ENCODE assay signal across 11 cellular contexts in the genomic region with DNA sequence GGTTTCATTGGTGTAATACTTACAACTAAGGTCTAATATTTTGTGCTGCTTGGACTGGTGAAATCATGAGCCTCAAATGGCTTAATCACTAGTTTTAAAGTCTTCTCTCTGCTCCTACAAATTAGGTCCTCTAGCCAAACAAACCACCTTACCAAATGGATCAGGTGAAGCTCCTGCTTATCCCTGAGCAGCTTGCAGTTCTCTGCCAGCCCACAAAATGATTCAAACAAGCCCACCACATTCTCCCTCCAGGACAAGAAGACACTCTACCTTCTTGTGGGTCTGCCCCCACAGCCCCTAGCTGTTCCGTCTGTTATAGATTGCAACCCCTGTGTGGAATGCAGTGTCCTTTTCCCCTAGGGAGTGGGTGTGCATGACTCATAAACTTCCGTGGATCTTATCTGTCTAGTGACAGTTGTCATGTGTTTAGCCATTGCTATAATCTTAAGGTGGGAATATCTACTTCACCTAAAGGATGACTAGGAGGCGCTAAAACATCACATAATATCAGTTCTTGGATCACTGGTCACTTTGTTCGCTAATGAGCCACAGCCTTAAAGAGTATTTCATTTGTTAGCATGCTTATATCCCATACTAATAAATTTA.
DNase-seq lines count a peak whose midpoint lies in the region; ATAC-seq and TF ChIP-seq lines count a peak whose summit lies in the region.
"Had no signal": no experiment of that assay in that cellular context is flagged by ENCODE, and none has a peak within 500 bp of the region (broad histone marks: within the 10 kb centered on the region; RNA-seq: fewer than 3 reads in every experiment).

No MANE protein-coding gene starts in this region.

- no peaks in the 10 kb centered on the region for H3K4me1 ChIP-seq in Karpas-422 (ENCODE audit: low read length)
- no peaks in the 10 kb centered on the region for H3K4me1 ChIP-seq in RWPE2 (ENCODE audit: insufficient read depth, poor library complexity, severe bottlenecking)
- H3K4me1 ChIP-seq in hepatocyte (ENCODE audit: insufficient read depth): no peaks in the 10 kb centered on the region
- H3K4me1 ChIP-seq: BLaER1 treated with 17β-estradiol and CSF1 and Interleukin-3, amounts not matched to agents 10 nM and 100 nM had no signal

- H3K27ac ChIP-seq in Karpas-422 (ENCODE audit: low read length) (no peak overlapping the region), RWPE2 (ENCODE audit: poor library complexity, severe bottlenecking) (no peak overlapping the region), hepatocyte (no peak overlapping the region)
- H3K27ac ChIP-seq: BLaER1 treated with 17β-estradiol and CSF1 and Interleukin-3, amounts not matched to agents 10 nM and 100 nM had no signal

- H3K4me3 ChIP-seq in Karpas-422 (ENCODE audit: low read length): no peak overlapping the region
- no peak overlapping the region for H3K4me3 ChIP-seq in RWPE2 (ENCODE audit: severe bottlenecking)
- H3K4me3 ChIP-seq in hepatocyte: no peak overlapping the region
- H3K4me3 ChIP-seq: BLaER1 treated with 17β-estradiol and CSF1 and Interleukin-3, amounts not matched to agents 10 nM and 100 nM had no signal

- H3K4me2 ChIP-seq in Karpas-422 (ENCODE audit: low read depth, low read length, poor library complexity, severe bottlenecking): no peak overlapping the region
- peak overlapping the region; percentile 31 for H3K4me2 ChIP-seq in hepatocyte
- H3K4me2 ChIP-seq: BLaER1 treated with 17β-estradiol and CSF1 and Interleukin-3, amounts not matched to agents 10 nM and 100 nM had no signal

- H3K9ac ChIP-seq in Karpas-422 (ENCODE audit: low read length): no peak overlapping the region
- H3K9ac ChIP-seq: BLaER1 treated with 17β-estradiol and CSF1 and Interleukin-3, amounts not matched to agents 10 nM and 100 nM had no signal

- H4K20me1 ChIP-seq in Karpas-422 (ENCODE audit: insufficient read depth, low read depth, low read length): no peaks in the 10 kb centered on the region
- no peaks in the 10 kb centered on the region for H4K20me1 ChIP-seq in hepatocyte (ENCODE audit: insufficient read depth, poor library complexity, severe bottlenecking)
- H4K20me1 ChIP-seq: BLaER1 treated with 17β-estradiol and CSF1 and Interleukin-3, amounts not matched to agents 10 nM and 100 nM had no signal

- H3K36me3 ChIP-seq in Karpas-422 (ENCODE audit: insufficient read depth, low read length) (no peaks in the 10 kb centered on the region), RWPE2 (ENCODE audit: low read depth) (no peaks in the 10 kb centered on the region), hepatocyte (replicated peaks; ENCODE audit: insufficient read depth, low read depth) (no peaks in the 10 kb centered on the region)
- H3K36me3 ChIP-seq: BLaER1 treated with 17β-estradiol and CSF1 and Interleukin-3, amounts not matched to agents 10 nM and 100 nM had no signal

- intact Hi-C loops in posterior vena cava (cut with DNase I): no loop called here

- TF ChIP-seq CTCF in RWPE2 (IDR thresholded peaks at IDR 0.05; ENCODE audit: poor library complexity, severe bottlenecking): peak; percentile 69
- peak; percentile 45 for TF ChIP-seq CTCF in hepatocyte (IDR thresholded peaks at IDR 0.05; ENCODE audit: poor library complexity)

- DNase-seq in ACHN (peak; percentile 41), Karpas-422 (peak; percentile 66), RWPE2 (ENCODE audit: low spot score) (no peak), hepatocyte (ENCODE audit: low spot score) (peak; percentile 47), posterior vena cava (ENCODE audit: low spot score) (no peak), CD1c-positive myeloid dendritic cell (ENCODE audit: extremely low spot score) (no peak), NOMO-1 treated with dmso at 0.1 percent for 144 hours (lab: John Stamatoyannopoulos, UW; ENCODE audit: unreplicated experiment) (no peak)
- DNase-seq: NCI-H510A; stimulated activated CD4-positive, alpha-beta T cell treated with anti-CD3 and anti-CD28 coated beads, Interleukin-4, amount 100 ng/mL, for 24 hours had no signal

- H3K9me2 ChIP-seq in Karpas-422 (replicated peaks; ENCODE audit: insufficient read depth, low read length): no peaks in the 10 kb centered on the region
- no peaks in the 10 kb centered on the region for H3K9me2 ChIP-seq in hepatocyte (replicated peaks; ENCODE audit: insufficient read depth)

- in situ Hi-C loops in ACHN (cut with HindIII; ENCODE audit: low pct_ligation_motif_present, low pct_unique_long_range_greater_than_20kb, low sequenced_read_pairs): no loop called here

- no peaks in the 10 kb centered on the region for H3K79me2 ChIP-seq in Karpas-422 (ENCODE audit: low read length)
- H3K79me2 ChIP-seq in hepatocyte: no peaks in the 10 kb centered on the region

- H3K9me3 ChIP-seq in Karpas-422 (ENCODE audit: low read length) (no peaks in the 10 kb centered on the region), RWPE2 (ENCODE audit: severe bottlenecking) (no peaks in the 10 kb centered on the region), hepatocyte (ENCODE audit: low read depth) (no peaks in the 10 kb centered on the region)
- H3K9me3 ChIP-seq: BLaER1 treated with 17β-estradiol and CSF1 and Interleukin-3, amounts not matched to agents 10 nM and 100 nM had no signal

- H3K27me3 ChIP-seq in Karpas-422 (ENCODE audit: low read length): no peaks in the 10 kb centered on the region
- H3K27me3 ChIP-seq in RWPE2 (ENCODE audit: insufficient read depth, poor library complexity, severe bottlenecking): no peaks in the 10 kb centered on the region
- H3K27me3 ChIP-seq in hepatocyte: no peaks in the 10 kb centered on the region
- H3K27me3 ChIP-seq: BLaER1 treated with 17β-estradiol and CSF1 and Interleukin-3, amounts not matched to agents 10 nM and 100 nM had no signal

- peak; percentile 76 for ATAC-seq in RWPE2 (ENCODE audit: low read depth)
- no peak for ATAC-seq in HG02763 (IDR thresholded peaks at IDR 0.05; ENCODE audit: unreplicated experiment)

- no peak overlapping the region for H2AFZ ChIP-seq in Karpas-422 (ENCODE audit: low read length)
- no peak overlapping the region for H2AFZ ChIP-seq in hepatocyte

- 17% methylated on average over 4 of the region's 4 CpGs for WGBS in hepatocyte (ENCODE audit: low lambda C conversion rate, missing lambda C conversion rate)

Comparison
In these comparisons a context has a peak if more than half of its experiments do, and no peak if none do; other contexts are left out.
1. DNase-seq: peak in ACHN (single experiment), Karpas-422 (single experiment) and hepatocyte (single experiment); none in RWPE2 (single experiment), posterior vena cava (single experiment), CD1c-positive myeloid dendritic cell (single experiment) and NOMO-1 treated with dmso at 0.1 percent for 144 hours (single experiment).